Comparison of ENCODE assay signal across 1 cellular context in genomic region chr3:51941798-51942602, GRCh38.
A peak's percentile ranks its signal among the peaks of the same experiment; 100 is the strongest.
TF ChIP-seq lines count a peak whose summit lies in the region.

Gene PARP3, plus strand, starts transcription at chr3:51942363. Its CDS starts 993 bp downstream, at chr3:51943356.
Gene RRP9, minus strand, starts transcription at chr3:51941904. Its CDS starts 37 bp downstream, at chr3:51941867.

TF ChIP-seq in GM12878, 131 proteins besides CTCF, POLR2A, EP300 and RAD21 (continued from another document and continues in another):
- TF ChIP-seq SP1 (IDR thresholded peaks at IDR 0.05; ENCODE audit: low read depth, low read length) (peak; percentile 98), SREBF1 (IDR thresholded peaks at IDR 0.05; ENCODE audit: low read length) (no peak), NR2C2 (IDR thresholded peaks at IDR 0.05; ENCODE audit: borderline replicate concordance, control insufficient read depth, insufficient read length, low read depth) (no peak), MAX (IDR thresholded peaks at IDR 0.05; ENCODE audit: low read depth, low read length) (peak; percentile 93), ZBTB4 (CRISPR knock-in tag; IDR thresholded peaks at IDR 0.05) (no peak), GATAD2B (conservative IDR thresholded peaks at IDR 0.05; ENCODE audit: low read depth) (peak; percentile 45), RBBP5 (conservative IDR thresholded peaks at IDR 0.05) (no peak), MLLT1 (IDR thresholded peaks at IDR 0.05) (no peak), ZNF384 (IDR thresholded peaks at IDR 0.05; ENCODE audit: borderline replicate concordance, low read depth, low read length) (no peak), E2F4 (IDR thresholded peaks at IDR 0.05; ENCODE audit: low read depth, low read length) (no peak), BRCA1 (IDR thresholded peaks at IDR 0.05; ENCODE audit: low read depth, low read length) (no peak), JUND (IDR thresholded peaks at IDR 0.05; ENCODE audit: low read depth, low read length) (no peak), NBN (IDR thresholded peaks at IDR 0.05) (peak; percentile 78), KLF5 (IDR thresholded peaks at IDR 0.05; ENCODE audit: partially characterized antibody) (no peak), EZH2 (IDR thresholded peaks at IDR 0.05; ENCODE audit: borderline replicate concordance, control insufficient read depth, low read depth, low read length) (no peak), USF2 (IDR thresholded peaks at IDR 0.05; ENCODE audit: borderline replicate concordance, low read depth, low read length) (no peak; the same call in 1 of the 2 replicates), BHLHE40 (IDR thresholded peaks at IDR 0.05; ENCODE audit: borderline replicate concordance in 1 of 2, low read depth in 2 of 2, low read length in 1 of 2) (peak; percentile 88 to 94), RCOR1 (conservative IDR thresholded peaks at IDR 0.05; ENCODE audit: low read depth, low read length) (0 out of 2 replicates have a peak, but pooled peaks have one; percentile 61), HSF1 (IDR thresholded peaks at IDR 0.05; ENCODE audit: low read depth, low read length) (0 out of 2 replicates have a peak, but pooled peaks have one; percentile 29), RELB (IDR thresholded peaks at IDR 0.05; ENCODE audit: low read depth) (peak; percentile 25; the same call in 1 of the 2 replicates), NKRF (conservative IDR thresholded peaks at IDR 0.05) (peak; percentile 97), SUPT20H (IDR thresholded peaks at IDR 0.05; ENCODE audit: borderline replicate concordance, control insufficient read depth, low read depth, low read length) (no peak), MYC (IDR thresholded peaks at IDR 0.05; ENCODE audit: insufficient read depth, insufficient read length, insufficient replicate concordance, low read length, severe bottlenecking) (peak; percentile 31), IRF4 (IDR thresholded peaks at IDR 0.05; ENCODE audit: low read depth, low read length) (no peak), SUZ12 (IDR thresholded peaks at IDR 0.05; ENCODE audit: unreplicated experiment) (no peak), ZNF207 (IDR thresholded peaks at IDR 0.05; ENCODE audit: borderline replicate concordance) (peak; percentile 80), CHD4 (IDR thresholded peaks at IDR 0.05) (no peak), ZBTB40 (IDR thresholded peaks at IDR 0.05; ENCODE audit: borderline replicate concordance) (peak; percentile 63; the same call in 1 of the 2 replicates), PAX5 (IDR thresholded peaks at IDR 0.05; ENCODE audit: borderline replicate concordance, low read depth, low read length) (peak; percentile 5; the same call in 1 of the 2 replicates), PRDM15 (CRISPR knock-in tag; IDR thresholded peaks at IDR 0.05) (no peak), ZNF24 (IDR thresholded peaks at IDR 0.05) (peak; percentile 12; the same call in 1 of the 2 replicates), KDM1A (IDR thresholded peaks at IDR 0.05; ENCODE audit: borderline replicate concordance) (no peak), NR2C1 (IDR thresholded peaks at IDR 0.05) (peak; percentile 88), RELA (IDR thresholded peaks at IDR 0.05; ENCODE audit: borderline replicate concordance, partially characterized antibody) (peak; percentile 48), EED (IDR thresholded peaks at IDR 0.05; ENCODE audit: low read depth) (no peak; the same call in 1 of the 2 replicates)
